20 cellular contexts compared by ENCODE assay signal in genomic region chr11:20634044-20634443, GRCh38. TPM values are rescaled to one million over a fixed set of nuclear protein-coding genes. Genes with fewer than 3 reads are reported as not detected.
DNase-seq lines count a peak whose midpoint lies in the region; ATAC-seq, FAIRE-seq and TF ChIP-seq lines count a peak whose summit lies in the region.
"Had no signal": no experiment of that assay in that cellular context is flagged by ENCODE, and none has a peak within 500 bp of the region (broad histone marks: within the 10 kb centered on the region; RNA-seq: fewer than 3 reads in every experiment).

No MANE protein-coding gene starts in this region.

- no peak overlapping the region for H2AFZ ChIP-seq in PC-9

- H3K9me3 ChIP-seq in PC-9 (ENCODE audit: insufficient read depth, low read depth), result no peaks in the 10 kb centered on the region
- H3K9me3 ChIP-seq: ascending aorta, colonic mucosa, thyroid gland had no signal

- H3F3A ChIP-seq in PC-9 (ENCODE audit: insufficient read depth, low read depth), result no peaks in the 10 kb centered on the region

- no peaks in the 10 kb centered on the region for H3K79me2 ChIP-seq in PC-9 (ENCODE audit: low read depth)

- no peak for ATAC-seq in foreskin keratinocyte
- ATAC-seq: Right ventricle myocardium inferior; stimulated activated effector memory CD8-positive, alpha-beta T cell treated with anti-CD3 and anti-CD28 coated beads, Interleukin-12 subunit alpha, Interleukin-12 subunit beta, amount 100 ng/mL, for 72 hours had no signal

- no peak overlapping the region for H3K27ac ChIP-seq in PC-9
- H3K27ac ChIP-seq in foreskin keratinocyte, result no peak overlapping the region
- H3K27ac ChIP-seq: ascending aorta, colonic mucosa, spleen, thyroid gland had no signal

- CTCF ChIA-PET in PC-9 (lab: Charles Lee), result no interaction called here

- H4K20me1 ChIP-seq in PC-9 (ENCODE audit: insufficient read depth), result no peaks in the 10 kb centered on the region

- H3K4me2 ChIP-seq in PC-9, result no peak overlapping the region

- no peaks in the 10 kb centered on the region for H3K36me3 ChIP-seq in PC-9 (ENCODE audit: low read depth)
- H3K36me3 ChIP-seq: ascending aorta, colonic mucosa, spleen, thyroid gland had no signal

- DNase-seq in D721Med (ENCODE audit: insufficient read length, low spot score) (no peak), PC-9 (no peak), foreskin keratinocyte (no peak), NCI-H1048 (lab: John Stamatoyannopoulos, UW) (no peak), NCI-H446 treated with DMSO at 0.1 percent for 48 hours (lab: John Stamatoyannopoulos, UW) (no peak)
- no peak for DNase-seq in activated CD4-positive, alpha-beta T cell treated with anti-CD3 and anti-CD28 coated beads for 4 hours
- DNase-seq: activated CD4-positive, alpha-beta T cell treated with anti-CD3 and anti-CD28 coated beads for 1 hour; activated CD8-positive, alpha-beta memory T cell treated with anti-CD3 and anti-CD28 coated beads, Interleukin-2, amount 50 U/mL, for 48 hours; colonic mucosa; NCI-H2081; NK-92 treated with Interleukin-12 subunit alpha and Interleukin-12 subunit beta, amount 100 ng/mL, for 24 hours; spleen; thyroid gland had no signal

- peak; percentile 33 for TF ChIP-seq CTCF in D721Med (IDR thresholded peaks at IDR 0.05; ENCODE audit: insufficient read depth, missing control alignments)
- TF ChIP-seq CTCF in GM12874 (IDR thresholded peaks at IDR 0.05; ENCODE audit: insufficient read depth, low read depth, low read length), result 0 out of 2 replicates have a peak, but pooled peaks have one; percentile 6
- TF ChIP-seq CTCF in PC-9 (conservative IDR thresholded peaks at IDR 0.05), result peak; percentile 33; the same call in 1 of the 2 replicates
- peak; percentile 33 for TF ChIP-seq CTCF in foreskin keratinocyte (conservative IDR thresholded peaks at IDR 0.05)

- peaks cover 40% of the 10 kb centered on the region for H3K27me3 ChIP-seq in PC-9 (ENCODE audit: insufficient read depth, low read depth)
- H3K27me3 ChIP-seq in foreskin keratinocyte, result no peaks in the 10 kb centered on the region
- H3K27me3 ChIP-seq: ascending aorta, colonic mucosa, thyroid gland had no signal

- no TSS peak for BruUV-seq in PC-9 (replicated peaks; lab: Mats Ljungman, UMichigan)

- POLR2A ChIA-PET in PC-9 (lab: Charles Lee; ENCODE audit: unreplicated experiment), result no interaction called here

- H3K4me3 ChIP-seq in PC-9, result no peak overlapping the region
- H3K4me3 ChIP-seq: ascending aorta, colonic mucosa, spleen, thyroid gland had no signal

- intact Hi-C loops in PC-9 (cut with micrococcal nuclease; ENCODE audit: unreplicated experiment), result no loop called here

- H3K4me1 ChIP-seq in PC-9 (replicated peaks; ENCODE audit: insufficient read depth) (no peaks in the 10 kb centered on the region), foreskin keratinocyte (no peaks in the 10 kb centered on the region)
- H3K4me1 ChIP-seq: ascending aorta, colonic mucosa, spleen, thyroid gland had no signal

- no peaks in the 10 kb centered on the region for H3K9me2 ChIP-seq in PC-9 (ENCODE audit: insufficient read depth)

- no peak for FAIRE-seq in D721Med (lab: Jason Lieb, UNC)

RNA-seq across cellular contexts. Expression of gene SLC6A5, which starts 34.6 kb away (rescaled TPM):
- not detected in 2 replicates for total RNA-seq in PC-9 (2021)
- not detected in 2 replicates for total RNA-seq in foreskin keratinocyte
- polyA plus RNA-seq in foreskin keratinocyte, result not detected in 2 replicates
- total RNA-seq: ascending aorta; colonic mucosa; M059J; Right ventricle myocardium inferior; spleen; T-helper 2 cell treated with Interferon-gamma antibody and Interleukin-4, amounts not matched to agents 100 ng/mL and 5 ng/mL, for 36 hours; thyroid gland had no signal
- polyA plus RNA-seq: BJ, spleen had no signal

RNA-seq across cellular contexts. Expression of gene NELL1, which starts 35.3 kb away (rescaled TPM):
- total RNA-seq in PC-9 (2021) (not detected in 2 replicates), foreskin keratinocyte (not detected in 2 replicates)
- not detected in 2 replicates for polyA plus RNA-seq in foreskin keratinocyte
- total RNA-seq: ascending aorta; M059J; Right ventricle myocardium inferior; T-helper 2 cell treated with Interferon-gamma antibody and Interleukin-4, amounts not matched to agents 100 ng/mL and 5 ng/mL, for 36 hours; thyroid gland had no signal
- polyA plus RNA-seq: BJ, spleen had no signal
